Comparison of ENCODE assay signal across 2 cellular contexts in the genomic region with DNA sequence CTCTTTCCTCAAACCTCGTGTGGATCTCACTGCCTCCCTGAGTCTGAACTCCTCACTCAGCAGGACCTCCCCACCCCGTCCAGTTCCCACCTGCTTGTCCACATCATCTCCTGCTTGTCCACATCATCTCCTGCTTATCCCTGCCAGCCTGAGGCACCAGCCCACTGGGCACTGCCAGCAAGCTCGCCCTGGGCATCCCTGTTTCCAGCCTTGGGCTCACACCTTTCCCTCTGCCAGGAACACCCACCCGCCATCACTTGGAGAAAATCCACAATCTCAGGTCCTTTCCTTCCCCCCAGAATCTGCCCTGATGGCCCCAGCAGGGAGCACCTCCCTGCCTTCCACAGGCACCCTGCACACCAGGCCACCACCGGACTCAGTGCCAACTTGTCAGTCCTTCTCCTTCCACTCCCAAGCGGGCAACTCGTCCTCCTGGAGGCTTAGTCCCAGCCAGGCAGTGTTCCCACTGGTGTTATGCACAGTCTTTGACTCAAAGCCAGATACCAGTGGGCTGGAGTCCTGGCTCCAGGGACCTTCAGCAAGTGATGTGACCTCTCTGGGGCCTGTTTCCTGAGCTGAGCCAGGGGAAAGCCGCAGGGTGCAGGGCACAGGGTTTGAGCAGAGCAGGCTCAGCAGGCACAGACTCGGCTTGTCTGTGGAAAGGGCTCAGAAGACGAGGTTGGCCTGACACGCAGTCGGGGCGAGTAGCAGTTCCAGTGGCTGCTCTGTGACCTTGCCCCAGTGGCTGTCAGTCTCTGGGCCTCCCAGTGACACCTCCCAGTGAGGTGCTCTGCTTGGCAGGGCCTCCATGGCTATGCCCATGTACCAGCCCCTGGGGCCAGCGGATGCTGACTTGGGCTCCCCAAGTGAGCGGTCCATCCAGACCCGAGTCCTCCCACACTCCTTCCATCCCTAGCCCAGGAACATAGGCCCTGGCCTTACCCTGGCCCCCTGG.
TF ChIP-seq lines count a peak whose summit lies in the region.

No MANE protein-coding gene starts in this region.

TF ChIP-seq in HCT116, 20 proteins besides CTCF, POLR2A, EP300 and RAD21:
- TF ChIP-seq CEBPB (IDR thresholded peaks at IDR 0.05; ENCODE audit: low read depth) (no peak), POLR2AphosphoS5 (IDR thresholded peaks at IDR 0.05; ENCODE audit: low read depth, low read length) (no peak), JUND (IDR thresholded peaks at IDR 0.05) (no peak), ZFX (IDR thresholded peaks at IDR 0.05) (no peak)
- TF ChIP-seq, protein P1, sequence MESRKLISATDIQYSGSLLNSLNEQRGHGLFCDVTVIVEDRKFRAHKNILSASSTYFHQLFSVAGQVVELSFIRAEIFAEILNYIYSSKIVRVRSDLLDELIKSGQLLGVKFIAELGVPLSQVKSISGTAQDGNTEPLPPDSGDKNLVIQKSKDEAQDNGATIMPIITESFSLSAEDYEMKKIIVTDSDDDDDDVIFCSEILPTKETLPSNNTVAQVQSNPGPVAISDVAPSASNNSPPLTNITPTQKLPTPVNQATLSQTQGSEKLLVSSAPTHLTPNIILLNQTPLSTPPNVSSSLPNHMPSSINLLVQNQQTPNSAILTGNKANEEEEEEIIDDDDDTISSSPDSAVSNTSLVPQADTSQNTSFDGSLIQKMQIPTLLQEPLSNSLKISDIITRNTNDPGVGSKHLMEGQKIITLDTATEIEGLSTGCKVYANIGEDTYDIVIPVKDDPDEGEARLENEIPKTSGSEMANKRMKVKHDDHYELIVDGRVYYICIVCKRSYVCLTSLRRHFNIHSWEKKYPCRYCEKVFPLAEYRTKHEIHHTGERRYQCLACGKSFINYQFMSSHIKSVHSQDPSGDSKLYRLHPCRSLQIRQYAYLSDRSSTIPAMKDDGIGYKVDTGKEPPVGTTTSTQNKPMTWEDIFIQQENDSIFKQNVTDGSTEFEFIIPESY (IDR thresholded peaks at IDR 0.05; ENCODE audit: extremely low read depth, insufficient replicate concordance, low read length) = no peak
TF ChIP-seq in HCT116: peak in this region for 0.

TF ChIP-seq in K562, 482 proteins besides CTCF, POLR2A, EP300 and RAD21:
- TF ChIP-seq SMAD3 (CRISPR knock-in tag; conservative IDR thresholded peaks at IDR 0.05) = no peak
- TF ChIP-seq ZNF766 (CRISPR knock-in tag; conservative IDR thresholded peaks at IDR 0.05) = no peak
- no peak for TF ChIP-seq WHSC1 (IDR thresholded peaks at IDR 0.05; ENCODE audit: low read length)
- no peak for TF ChIP-seq GTF2F1 (IDR thresholded peaks at IDR 0.05; ENCODE audit: low read depth, low read length)
- TF ChIP-seq MGA (IDR thresholded peaks at IDR 0.05) = no peak
- TF ChIP-seq ZNF134 (CRISPR knock-in tag; conservative IDR thresholded peaks at IDR 0.05) = no peak
- no peak for TF ChIP-seq ZNF57 (CRISPR knock-in tag; IDR thresholded peaks at IDR 0.05)
- peak; percentile 50 for TF ChIP-seq ZFP36 (IDR thresholded peaks at IDR 0.05; ENCODE audit: low read depth, low read length, partially characterized antibody)
- TF ChIP-seq KHSRP (IDR thresholded peaks at IDR 0.05) = no peak
- TF ChIP-seq, protein P2, sequence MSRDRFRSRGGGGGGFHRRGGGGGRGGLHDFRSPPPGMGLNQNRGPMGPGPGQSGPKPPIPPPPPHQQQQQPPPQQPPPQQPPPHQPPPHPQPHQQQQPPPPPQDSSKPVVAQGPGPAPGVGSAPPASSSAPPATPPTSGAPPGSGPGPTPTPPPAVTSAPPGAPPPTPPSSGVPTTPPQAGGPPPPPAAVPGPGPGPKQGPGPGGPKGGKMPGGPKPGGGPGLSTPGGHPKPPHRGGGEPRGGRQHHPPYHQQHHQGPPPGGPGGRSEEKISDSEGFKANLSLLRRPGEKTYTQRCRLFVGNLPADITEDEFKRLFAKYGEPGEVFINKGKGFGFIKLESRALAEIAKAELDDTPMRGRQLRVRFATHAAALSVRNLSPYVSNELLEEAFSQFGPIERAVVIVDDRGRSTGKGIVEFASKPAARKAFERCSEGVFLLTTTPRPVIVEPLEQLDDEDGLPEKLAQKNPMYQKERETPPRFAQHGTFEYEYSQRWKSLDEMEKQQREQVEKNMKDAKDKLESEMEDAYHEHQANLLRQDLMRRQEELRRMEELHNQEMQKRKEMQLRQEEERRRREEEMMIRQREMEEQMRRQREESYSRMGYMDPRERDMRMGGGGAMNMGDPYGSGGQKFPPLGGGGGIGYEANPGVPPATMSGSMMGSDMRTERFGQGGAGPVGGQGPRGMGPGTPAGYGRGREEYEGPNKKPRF (IDR thresholded peaks at IDR 0.05; ENCODE audit: low read depth, low read length) = no peak
- no peak for TF ChIP-seq SRSF7 (optimal IDR thresholded peaks at IDR 0.05; ENCODE audit: low read depth, low read length)
- TF ChIP-seq SNRNP70 (optimal IDR thresholded peaks at IDR 0.05; ENCODE audit: low read depth, low read length) = no peak
- TF ChIP-seq COPS2 (conservative IDR thresholded peaks at IDR 0.05) = no peak
- TF ChIP-seq FOSL1 (tag; conservative IDR thresholded peaks at IDR 0.05) = no peak
- TF ChIP-seq CBFB (CRISPR knock-in tag; IDR thresholded peaks at IDR 0.05) = 0 out of 2 replicates have a peak, but pooled peaks have one; percentile 50
- no peak for TF ChIP-seq MXI1 (IDR thresholded peaks at IDR 0.05; ENCODE audit: low read depth, low read length)
- TF ChIP-seq, protein P3, sequence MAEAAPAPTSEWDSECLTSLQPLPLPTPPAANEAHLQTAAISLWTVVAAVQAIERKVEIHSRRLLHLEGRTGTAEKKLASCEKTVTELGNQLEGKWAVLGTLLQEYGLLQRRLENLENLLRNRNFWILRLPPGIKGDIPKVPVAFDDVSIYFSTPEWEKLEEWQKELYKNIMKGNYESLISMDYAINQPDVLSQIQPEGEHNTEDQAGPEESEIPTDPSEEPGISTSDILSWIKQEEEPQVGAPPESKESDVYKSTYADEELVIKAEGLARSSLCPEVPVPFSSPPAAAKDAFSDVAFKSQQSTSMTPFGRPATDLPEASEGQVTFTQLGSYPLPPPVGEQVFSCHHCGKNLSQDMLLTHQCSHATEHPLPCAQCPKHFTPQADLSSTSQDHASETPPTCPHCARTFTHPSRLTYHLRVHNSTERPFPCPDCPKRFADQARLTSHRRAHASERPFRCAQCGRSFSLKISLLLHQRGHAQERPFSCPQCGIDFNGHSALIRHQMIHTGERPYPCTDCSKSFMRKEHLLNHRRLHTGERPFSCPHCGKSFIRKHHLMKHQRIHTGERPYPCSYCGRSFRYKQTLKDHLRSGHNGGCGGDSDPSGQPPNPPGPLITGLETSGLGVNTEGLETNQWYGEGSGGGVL (CRISPR knock-in tag; IDR thresholded peaks at IDR 0.05) = no peak
